8 cellular contexts compared by ENCODE assay signal in genomic region chr16:77132051-77132618, GRCh38.
"Had no signal": no experiment of that assay in that cellular context is flagged by ENCODE, and none has a peak within 500 bp of the region (broad histone marks: within the 10 kb centered on the region; RNA-seq: fewer than 3 reads in every experiment).

No MANE protein-coding gene starts in this region.

- ATAC-seq: GM12878 had no signal

- FAIRE-seq: G401.6, GM12878, GM12891, GM12892, GM18507, GM19239 had no signal

- DNase-seq: GDM1, GF-D8 had no signal

- H3K4me3 ChIP-seq: GM12878 had no signal
